8 cellular contexts compared by ENCODE assay signal in the genomic region with DNA sequence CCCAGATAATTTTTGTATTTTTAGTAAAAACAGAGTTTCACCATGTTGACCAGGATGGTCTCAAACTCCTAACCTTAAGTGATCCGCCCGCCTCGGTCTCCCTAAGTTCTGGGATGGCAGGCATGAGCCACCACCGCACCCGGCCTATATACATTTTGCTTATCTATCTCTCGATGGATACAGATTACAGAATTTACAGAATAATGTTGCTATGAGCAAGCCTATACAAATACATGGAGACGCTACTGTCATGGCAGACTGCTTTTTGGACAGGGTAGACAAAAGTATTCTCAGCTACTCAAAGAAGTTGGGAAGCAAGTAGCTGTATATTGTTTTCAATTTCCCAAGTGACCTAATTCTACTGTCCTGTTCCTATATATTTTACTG. TPM values are rescaled to one million over a fixed set of nuclear protein-coding genes. Genes with fewer than 3 reads are reported as not detected.
DNase-seq lines count a peak whose midpoint lies in the region; ATAC-seq and TF ChIP-seq lines count a peak whose summit lies in the region.

No MANE protein-coding gene starts in this region.

- peaks cover 44% of the 10 kb centered on the region for H3K4me1 Mint-ChIP-seq in activated CD4-positive, alpha-beta memory T cell treated with anti-CD3 and anti-CD28 coated beads, Interleukin-2, amount 10 ng/mL, durations not matched to agents 7 days and 5 days

- H3K4me3 Mint-ChIP-seq in activated CD4-positive, alpha-beta memory T cell treated with anti-CD3 and anti-CD28 coated beads, Interleukin-2, amount 10 ng/mL, durations not matched to agents 7 days and 5 days = peak overlapping the region; percentile 71

- POLR2A ChIA-PET in activated CD4-positive, alpha-beta memory T cell treated with anti-CD3 and anti-CD28 coated beads, Interleukin-2, amount 10 ng/mL, durations not matched to agents 7 days and 5 days (lab: Charles Lee) = interaction anchor here (1.1 to 5.6 kb wide), 12 partner anchors 8 to 272 kb away, joined by 3 to 98 read pairs (median 8); a partner anchor contains a TSS

- intact Hi-C loops in left ventricle myocardium inferior (cut with micrococcal nuclease) = no loop called here
- intact Hi-C loops in sigmoid colon (cut with DNase I) = no loop called here

- H4K20me1 ChIP-seq in GM23248 (ENCODE audit: insufficient read depth) = no peaks in the 10 kb centered on the region

- peak overlapping the region; percentile 92 for H2AFZ ChIP-seq in GM23248

- H3K9me3 ChIP-seq in GM23248 (ENCODE audit: low read depth) = no peaks in the 10 kb centered on the region
- no peaks in the 10 kb centered on the region for H3K9me3 ChIP-seq in left ventricle myocardium inferior (replicated peaks)
- H3K9me3 ChIP-seq in sigmoid colon = no peaks in the 10 kb centered on the region

- no peak for TF ChIP-seq CTCF in left ventricle myocardium inferior (IDR thresholded peaks at IDR 0.05; ENCODE audit: borderline replicate concordance)
- TF ChIP-seq CTCF in sigmoid colon (IDR thresholded peaks at IDR 0.05) = no peak

- H3K79me2 ChIP-seq in GM23248 (ENCODE audit: insufficient read depth) = peaks cover 12% of the 10 kb centered on the region

- H3K36me3 Mint-ChIP-seq in activated CD4-positive, alpha-beta memory T cell treated with anti-CD3 and anti-CD28 coated beads, Interleukin-2, amount 10 ng/mL, durations not matched to agents 7 days and 5 days (ENCODE audit: low read depth) = peaks cover 22% of the 10 kb centered on the region

- no peak for TF ChIP-seq EP300 in sigmoid colon (IDR thresholded peaks at IDR 0.05)

- CTCF ChIA-PET in activated CD4-positive, alpha-beta memory T cell treated with anti-CD3 and anti-CD28 coated beads, Interleukin-2, amount 10 ng/mL, durations not matched to agents 7 days and 5 days (lab: Charles Lee) = interaction anchor here (1.1 to 2.9 kb wide), 9 partner anchors 7 to 84 kb away, joined by 3 to 14 read pairs (median 7); a partner anchor contains a TSS

- H3K27ac ChIP-seq in GM23248 = peak overlapping the region; percentile 95
- peak overlapping the region; percentile 100 for H3K27ac ChIP-seq in left ventricle myocardium inferior (replicated peaks)
- H3K27ac ChIP-seq in sigmoid colon = peak overlapping the region; percentile 95 to 100 (median 99)

- peak overlapping the region; percentile 96 for H3K27ac Mint-ChIP-seq in activated CD4-positive, alpha-beta memory T cell treated with anti-CD3 and anti-CD28 coated beads, Interleukin-2, amount 10 ng/mL, durations not matched to agents 7 days and 5 days

- no peaks in the 10 kb centered on the region for H3K9me2 ChIP-seq in GM23248 (ENCODE audit: insufficient read depth)

- peaks cover 17% of the 10 kb centered on the region for H3K4me1 ChIP-seq in GM23248 (ENCODE audit: insufficient read depth)
- H3K4me1 ChIP-seq in left ventricle myocardium inferior = peaks cover 24% of the 10 kb centered on the region
- H3K4me1 ChIP-seq in sigmoid colon = peaks cover 0 to 24% (median 23%) of the 10 kb centered on the region in 4 donors

- in situ Hi-C loops in GM23248 (cut with MboI) = no loop called here

- H3K9ac ChIP-seq in GM23248 = peak overlapping the region; percentile 85

- H3K36me3 ChIP-seq in GM23248 (ENCODE audit: low read depth) = no peaks in the 10 kb centered on the region
- H3K36me3 ChIP-seq in left ventricle myocardium inferior = no peaks in the 10 kb centered on the region
- no peaks in the 10 kb centered on the region for H3K36me3 ChIP-seq in sigmoid colon

- 96% methylated on average over 7 of the region's 7 CpGs for WGBS in GM23248 (ENCODE audit: low coverage in 1 of 2, low lambda C conversion rate in 2 of 2, missing lambda C conversion rate in 2 of 2), 2 experiments
- WGBS in sigmoid colon, 2 donors = 92 to 94% methylated on average over 7 of the region's 7 CpGs

- ATAC-seq in GM19324 (IDR thresholded peaks at IDR 0.05; ENCODE audit: low FRiP score, unreplicated experiment) = no peak
- ATAC-seq in HG02798 (IDR thresholded peaks at IDR 0.05; ENCODE audit: poor library complexity, unreplicated experiment) = no peak

- DNase-seq in GM23248 (no peak), left ventricle myocardium inferior (no peak), sigmoid colon (no peak), NCI-H187 treated with DMSO at 0.1 percent for 48 hours (lab: John Stamatoyannopoulos, UW) (no peak), GM03348 (ENCODE audit: low spot score) (no peak)
- DNase-seq in activated CD4-positive, alpha-beta memory T cell treated with anti-CD3 and anti-CD28 coated beads, Interleukin-2, amount 10 ng/mL, durations not matched to agents 7 days and 5 days = no peak

- no peak for TF ChIP-seq POLR2A in sigmoid colon (IDR thresholded peaks at IDR 0.05)

- no peaks in the 10 kb centered on the region for H3K27me3 ChIP-seq in GM23248 (replicated peaks; ENCODE audit: insufficient read depth)
- no peaks in the 10 kb centered on the region for H3K27me3 ChIP-seq in left ventricle myocardium inferior (ENCODE audit: low read depth)
- no peaks in the 10 kb centered on the region for H3K27me3 ChIP-seq in sigmoid colon

- H3K27me3 Mint-ChIP-seq in activated CD4-positive, alpha-beta memory T cell treated with anti-CD3 and anti-CD28 coated beads, Interleukin-2, amount 10 ng/mL, durations not matched to agents 7 days and 5 days = no peaks in the 10 kb centered on the region

- no peaks in the 10 kb centered on the region for H3K9me3 Mint-ChIP-seq in activated CD4-positive, alpha-beta memory T cell treated with anti-CD3 and anti-CD28 coated beads, Interleukin-2, amount 10 ng/mL, durations not matched to agents 7 days and 5 days

- H3K4me3 ChIP-seq in GM23248 = peak overlapping the region; percentile 68
- peak overlapping the region; percentile 75 for H3K4me3 ChIP-seq in left ventricle myocardium inferior
- peak overlapping the region in 2 of 4 donors; percentile 61 to 67 for H3K4me3 ChIP-seq in sigmoid colon

- H3F3A ChIP-seq in GM23248 (ENCODE audit: insufficient read depth) = peaks cover 26% of the 10 kb centered on the region

- peak overlapping the region; percentile 71 for H3K4me2 ChIP-seq in GM23248 (ENCODE audit: unreplicated experiment)

RNA-seq across cellular contexts. Expression of a gene that starts 1.6 kb away (rescaled TPM):
- total RNA-seq in GM23248 (2014; rRNA removed; shearing (Covaris generic)) = 1.3 and 1.7 TPM in 2 replicates
- 0.85 and 0.91 TPM in 2 replicates for polyA plus RNA-seq in GM23248 (2016; fragmentation: Nextera tagmentation; extraction: Ambion mirVana)
- 1 to 10 TPM; 2.8 to 3.0 TPM for total RNA-seq in activated CD4-positive, alpha-beta memory T cell treated with anti-CD3 and anti-CD28 coated beads, Interleukin-2, amount 10 ng/mL, durations not matched to agents 7 days and 5 days
- total RNA-seq in left ventricle myocardium inferior = 2.2 TPM
- total RNA-seq in sigmoid colon = 1 to 10 TPM; 1.1 to 2.3 (median 1.8) TPM
- 1 to 10 TPM in 1 of 3 donors, under 1 TPM in 2; 0.23 to 1.2 (median 0.60) TPM for polyA plus RNA-seq in sigmoid colon

RNA-seq across cellular contexts. Expression of a gene that starts 1.9 kb away (rescaled TPM):
- 86.1 and 107 TPM in 2 replicates for total RNA-seq in GM23248 (2014; rRNA removed; shearing (Covaris generic))
- polyA plus RNA-seq in GM23248 (2016; fragmentation: Nextera tagmentation; extraction: Ambion mirVana) (67.5 and 76.3 TPM in 2 replicates), sigmoid colon (10 to 100 TPM; 39.0 to 70.1 (median 63.1) TPM)
- total RNA-seq in activated CD4-positive, alpha-beta memory T cell treated with anti-CD3 and anti-CD28 coated beads, Interleukin-2, amount 10 ng/mL, durations not matched to agents 7 days and 5 days = 100 to 1,000 TPM; 147 to 151 TPM
- total RNA-seq in left ventricle myocardium inferior (271 TPM), sigmoid colon (100 to 1,000 TPM; 147 to 321 (median 168) TPM)

RNA-seq across cellular contexts. Expression of a gene that starts 6.7 kb away (rescaled TPM):
- total RNA-seq in GM23248 (2014; rRNA removed; shearing (Covaris generic)) = 32.5 and 40.3 TPM in 2 replicates
- polyA plus RNA-seq in GM23248 (2016; fragmentation: Nextera tagmentation; extraction: Ambion mirVana) (48.4 and 52.3 TPM in 2 replicates), sigmoid colon (10 to 100 TPM; 28.4 to 94.7 (median 49.9) TPM)
- total RNA-seq in activated CD4-positive, alpha-beta memory T cell treated with anti-CD3 and anti-CD28 coated beads, Interleukin-2, amount 10 ng/mL, durations not matched to agents 7 days and 5 days = 100 to 1,000 TPM; 100 to 108 TPM
- total RNA-seq in left ventricle myocardium inferior (19.4 TPM), sigmoid colon (10 to 100 TPM; 29.6 to 53.5 (median 48.1) TPM)

RNA-seq across cellular contexts. Expression of a gene that starts 14.1 kb away (rescaled TPM):
- total RNA-seq in GM23248 (2014; rRNA removed; shearing (Covaris generic)) = 104 and 124 TPM in 2 replicates
- polyA plus RNA-seq in GM23248 (2016; fragmentation: Nextera tagmentation; extraction: Ambion mirVana) (58.0 and 61.3 TPM in 2 replicates), sigmoid colon (100 to 1,000 TPM in 1 of 3 donors, 10 to 100 TPM in 2; 63.1 to 116 (median 64.3) TPM)
- 10 to 100 TPM; 60.6 to 62.6 TPM for total RNA-seq in activated CD4-positive, alpha-beta memory T cell treated with anti-CD3 and anti-CD28 coated beads, Interleukin-2, amount 10 ng/mL, durations not matched to agents 7 days and 5 days
- total RNA-seq in left ventricle myocardium inferior (184 TPM), sigmoid colon (100 to 1,000 TPM in 3 of 4 donors, 10 to 100 TPM in 1; 72.6 to 237 (median 113) TPM)

RNA-seq across cellular contexts. Expression of a gene that starts 17.9 kb away (rescaled TPM):
- 47.6 and 66.4 TPM in 2 replicates for total RNA-seq in GM23248 (2014; rRNA removed; shearing (Covaris generic))
- polyA plus RNA-seq in GM23248 (2016; fragmentation: Nextera tagmentation; extraction: Ambion mirVana) (39.1 and 39.8 TPM in 2 replicates), sigmoid colon (10 to 100 TPM in 1 of 3 donors, 1 to 10 TPM in 2; 6.0 to 50.9 (median 6.0) TPM)
- total RNA-seq in activated CD4-positive, alpha-beta memory T cell treated with anti-CD3 and anti-CD28 coated beads, Interleukin-2, amount 10 ng/mL, durations not matched to agents 7 days and 5 days = 10 to 100 TPM; 84.1 to 88.4 TPM
- total RNA-seq in left ventricle myocardium inferior (20.0 TPM), sigmoid colon (10 to 100 TPM; 16.0 to 36.2 (median 27.7) TPM)
